In the genomic region with DNA sequence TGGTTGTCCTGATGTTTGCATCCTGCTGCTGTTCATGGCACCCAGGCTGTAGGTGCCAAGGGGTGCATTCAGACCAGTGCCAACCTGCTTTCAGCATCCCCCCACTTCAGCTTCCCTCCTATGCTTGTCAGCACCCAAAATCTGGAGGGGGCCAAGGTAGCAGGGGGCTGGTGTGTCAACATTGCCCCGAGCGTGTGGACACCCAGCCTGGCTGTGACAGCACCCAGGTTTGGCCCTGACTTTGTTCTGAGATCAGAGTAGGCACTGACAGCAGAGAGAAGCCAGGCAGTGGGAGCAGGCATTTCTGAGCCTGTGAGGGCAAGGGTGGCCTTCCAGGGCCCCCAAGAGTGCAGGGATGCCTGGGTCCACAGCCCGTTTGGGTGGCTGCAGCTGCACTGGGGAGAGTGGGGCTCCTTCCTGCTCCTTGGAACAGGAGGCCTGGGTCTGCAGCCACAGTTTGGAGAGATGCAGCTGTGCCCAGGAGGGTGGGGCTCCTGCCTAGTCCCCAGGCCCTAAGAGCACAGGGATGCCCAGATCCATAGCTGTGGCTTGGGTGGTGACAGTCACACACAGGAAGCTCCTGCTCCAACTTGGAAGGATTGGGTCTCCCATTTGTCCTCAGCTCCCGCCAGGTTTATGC, we compare ENCODE assay signal across 16 cellular contexts. TPM values are rescaled to one million over a fixed set of nuclear protein-coding genes. Genes with fewer than 3 reads are reported as not detected.
DNase-seq lines count a peak whose midpoint lies in the region; ATAC-seq, FAIRE-seq and TF ChIP-seq lines count a peak whose summit lies in the region.
"Had no signal": no experiment of that assay in that cellular context is flagged by ENCODE, and none has a peak within 500 bp of the region (broad histone marks: within the 10 kb centered on the region; RNA-seq: fewer than 3 reads in every experiment).

No MANE protein-coding gene starts in this region.

- no peaks in the 10 kb centered on the region for H3K79me1 ChIP-seq in H1 (ENCODE audit: low read depth, low read length)

- DNase-seq in left ventricle myocardium inferior (no peak), left ventricle myocardium superior (no peak), H1 (ENCODE audit: low read depth in 1 of 2, low spot score in 2 of 2) (no peak), psoas muscle (no peak), upper lobe of right lung (no peak), 8988T (no peak), ureter (ENCODE audit: low spot score) (no peak)
- DNase-seq: BE2C; CD4-positive, alpha-beta memory T cell; DMS79 treated with DMSO at 0.1 percent for 48 hours; GF-D8; IMR-90 had no signal

- H2BK20ac ChIP-seq in H1 (ENCODE audit: low read length): no peak overlapping the region

- H2AFZ ChIP-seq in H1 (ENCODE audit: low read length): no peak overlapping the region

- no peak overlapping the region for H3K56ac ChIP-seq in H1 (replicated peaks; ENCODE audit: insufficient read length, low read depth, low read length)

- no peak overlapping the region for H3K4ac ChIP-seq in H1 (replicated peaks; ENCODE audit: insufficient read length, low read depth, low read length)

- no peak overlapping the region for H3K23ac ChIP-seq in H1 (ENCODE audit: insufficient read length)

- no peak overlapping the region for H4K8ac ChIP-seq in H1 (ENCODE audit: extremely low read depth, insufficient read depth, low read length)

- TF ChIP-seq EP300 in H1 (IDR thresholded peaks at IDR 0.05; ENCODE audit: borderline replicate concordance in 1 of 2, low read depth in 2 of 2, low read length in 2 of 2): no peak

- H3K36me3 ChIP-seq in left ventricle myocardium inferior (no peaks in the 10 kb centered on the region), H1 (ENCODE audit: control insufficient read depth in 2 of 4, insufficient read depth in 4 of 4, low read length in 3 of 4) (no peaks in the 10 kb centered on the region), psoas muscle (ENCODE audit: insufficient read depth in 1 of 2, low read depth in 1 of 2) (no peaks in the 10 kb centered on the region), upper lobe of right lung (no peaks in the 10 kb centered on the region)
- H3K36me3 ChIP-seq: BE2C had no signal

- H4K5ac ChIP-seq in H1 (ENCODE audit: insufficient read length, low read depth, low read length): no peak overlapping the region

- H3K9ac ChIP-seq in H1 (replicated peaks in 1 of 4; ENCODE audit: extremely low read depth in 1 of 4, low read depth in 3 of 4, low read length in 3 of 4): no peak overlapping the region

- H2BK15ac ChIP-seq in H1 (ENCODE audit: low read length): no peak overlapping the region

- H4K20me1 ChIP-seq in H1 (replicated peaks in 1 of 2; ENCODE audit: control insufficient read depth in 1 of 2, insufficient read depth in 2 of 2, low read length in 2 of 2): no peaks in the 10 kb centered on the region

- H2BK5ac ChIP-seq in H1 (ENCODE audit: low read depth, low read length): no peak overlapping the region

- CTCF ChIA-PET in H1 (lab: Charles Lee; ENCODE audit: partially characterized antibody): interaction anchor here (0.6 to 2.1 kb wide), 13 partner anchors 9 to 365 kb away, joined by 3 to 16 read pairs (median 3); a partner anchor contains a TSS

- ATAC-seq in left ventricle myocardium superior: no peak
- ATAC-seq in psoas muscle: no peak
- ATAC-seq in upper lobe of right lung: peak; percentile 9
- ATAC-seq in HG03025 (IDR thresholded peaks at IDR 0.05; ENCODE audit: low FRiP score, unreplicated experiment): no peak

- POLR2A ChIA-PET in H1 (lab: Charles Lee; ENCODE audit: partially characterized antibody): interaction anchor here (0.6 to 1.4 kb wide), 3 partner anchors 13 to 51 kb away, joined by 3 read pairs; a partner anchor contains a TSS

- H4K91ac ChIP-seq in H1 (replicated peaks; ENCODE audit: insufficient read length, low read length): no peak overlapping the region

- H3K9me3 ChIP-seq in left ventricle myocardium inferior (replicated peaks) (no peaks in the 10 kb centered on the region), H1 (ENCODE audit: insufficient read depth in 2 of 2, low read depth in 1 of 2, low read length in 1 of 2) (no peaks in the 10 kb centered on the region), psoas muscle (no peaks in the 10 kb centered on the region), upper lobe of right lung (no peaks in the 10 kb centered on the region)
- H3K9me3 ChIP-seq: A549, BE2C had no signal

- peak overlapping the region; percentile 93 for H3K27ac ChIP-seq in left ventricle myocardium inferior (replicated peaks)
- H3K27ac ChIP-seq in H1 (ENCODE audit: low read depth, low read length): no peak overlapping the region
- H3K27ac ChIP-seq in psoas muscle: peak overlapping the region; percentile 80
- no peak overlapping the region for H3K27ac ChIP-seq in upper lobe of right lung
- H3K27ac ChIP-seq: A549, C4-2B had no signal

- H3K18ac ChIP-seq in H1 (ENCODE audit: extremely low read depth, low read length): no peak overlapping the region

- no peaks in the 10 kb centered on the region for H3K27me3 ChIP-seq in left ventricle myocardium inferior (ENCODE audit: low read depth)
- H3K27me3 ChIP-seq in H1 (replicated peaks in 1 of 4; ENCODE audit: control insufficient read depth in 3 of 4, extremely low read depth in 1 of 4, insufficient read depth in 3 of 4, low read length in 3 of 4): no peaks in the 10 kb centered on the region
- no peaks in the 10 kb centered on the region for H3K27me3 ChIP-seq in psoas muscle (ENCODE audit: insufficient read depth in 3 of 3, low read length in 2 of 3)
- H3K27me3 ChIP-seq in upper lobe of right lung: no peaks in the 10 kb centered on the region
- H3K27me3 ChIP-seq: BE2C had no signal

- H3K4me2 ChIP-seq in H1 (ENCODE audit: insufficient read depth in 1 of 2, low read depth in 2 of 2, low read length in 2 of 2): no peak overlapping the region
- H3K4me2 ChIP-seq: A549 had no signal

- H3K4me1 ChIP-seq in left ventricle myocardium inferior (peaks cover 56% of the 10 kb centered on the region), H1 (replicated peaks in 1 of 4; ENCODE audit: control insufficient read depth in 3 of 4, insufficient read depth in 4 of 4, low read length in 3 of 4) (no peaks in the 10 kb centered on the region; a peak in 1 of 7 replicates), psoas muscle (peaks cover 48% of the 10 kb centered on the region), upper lobe of right lung (no peaks in the 10 kb centered on the region)
- H3K4me1 ChIP-seq: A549, BE2C had no signal

- H3K14ac ChIP-seq in H1 (ENCODE audit: insufficient read length): no peak overlapping the region

- TF ChIP-seq POLR2A in H1 (IDR thresholded peaks at IDR 0.05; ENCODE audit: control extremely low read depth in 1 of 2, low read depth in 2 of 2, low read length in 2 of 2): no peak

- intact Hi-C loops in left ventricle myocardium inferior (cut with micrococcal nuclease): no loop called here
- intact Hi-C loops in left ventricle myocardium superior (cut with micrococcal nuclease): no loop called here
- intact Hi-C loops in psoas muscle (cut with DNase I): no loop called here
- intact Hi-C loops in upper lobe of right lung (cut with DNase I): no loop called here

- WGBS in H1 (ENCODE audit: extremely low coverage in 1 of 2, insufficient coverage in 1 of 2, insufficient read length in 1 of 2, insufficient replicate concordance in 2 of 2, low coverage in 1 of 2, low lambda C conversion rate in 2 of 2, missing lambda C conversion rate in 1 of 2), 2 experiments: 87% methylated on average over 3 of the region's 4 CpGs; no CpG with 5 or more reads in 1 of the 2 experiments
- WGBS in psoas muscle, 3 donors: 89 to 92% (median 91%) methylated on average over 3 to 4 of the region's 4 CpGs

- H3K23me2 ChIP-seq in H1 (ENCODE audit: low read depth, low read length): no peaks in the 10 kb centered on the region

- TF ChIP-seq CTCF in left ventricle myocardium inferior (IDR thresholded peaks at IDR 0.05; ENCODE audit: borderline replicate concordance) (no peak), H1 (IDR thresholded peaks at IDR 0.05; ENCODE audit: control extremely low read depth in 1 of 3, insufficient read depth in 1 of 3, low read depth in 1 of 3, low read length in 3 of 3) (no peak), psoas muscle (IDR thresholded peaks at IDR 0.05) (no peak), upper lobe of right lung (IDR thresholded peaks at IDR 0.05) (no peak)

- TF ChIP-seq RAD21 in H1 (IDR thresholded peaks at IDR 0.05 in 1 of 2, conservative IDR thresholded peaks at IDR 0.05 in 1 of 2; ENCODE audit: low read depth in 2 of 2, low read length in 2 of 2): no peak

- H3K79me2 ChIP-seq in H1 (ENCODE audit: control insufficient read depth in 1 of 2, insufficient read depth in 2 of 2, low read length in 2 of 2): no peaks in the 10 kb centered on the region

- H3K4me3 ChIP-seq in left ventricle myocardium inferior: no peak overlapping the region
- H3K4me3 ChIP-seq in H1 (ENCODE audit: extremely low read depth in 1 of 4, insufficient read depth in 2 of 4, low read depth in 3 of 4, low read length in 4 of 4): no peak overlapping the region
- no peak overlapping the region for H3K4me3 ChIP-seq in psoas muscle
- no peak overlapping the region for H3K4me3 ChIP-seq in upper lobe of right lung
- H3K4me3 ChIP-seq: A549 had no signal

- H2AK5ac ChIP-seq in H1 (ENCODE audit: low read depth, low read length): no peak overlapping the region

- FAIRE-seq in H1 (lab: Jason Lieb, UNC): no peak
- FAIRE-seq: A549, H54 had no signal

- no peak overlapping the region for H2BK120ac ChIP-seq in H1 (replicated peaks; ENCODE audit: low read depth, low read length)

- no peak overlapping the region for H2BK12ac ChIP-seq in H1 (ENCODE audit: low read depth, low read length)

TF ChIP-seq in H1, 55 proteins besides CTCF, POLR2A, EP300 and RAD21 (continues in another document):
- TF ChIP-seq TAF7 (optimal IDR thresholded peaks at IDR 0.05; ENCODE audit: borderline replicate concordance, low read depth, low read length): no peak

RNA-seq across cellular contexts. Expression of a gene that starts 12.2 kb away (rescaled TPM):
- total RNA-seq in left ventricle myocardium inferior: 248 TPM
- total RNA-seq in left ventricle myocardium superior: 116 TPM
- 10.7 and 12.0 TPM in 2 replicates for total RNA-seq in H1 (2021; fragmentation: NEBNext Ultra II Directional; extraction: Animal tissue kit (Norgen Biotek cat#: 25700))
- 4.2 and 4.3 TPM in 2 replicates for polyA plus RNA-seq in H1 (2011; rRNA removed)
- polyA plus RNA-seq in H1 (2011; cell fraction: cytosol; rRNA removed): 5.5 TPM
- 8.9 TPM for polyA plus RNA-seq in H1 (2011; cell fraction: nucleus; rRNA removed)
- 4.9 to 8.0 TPM (median 6.2 TPM) in 4 replicates for polyA plus RNA-seq in H1 (2012, experiment 1 of 2)
- polyA plus RNA-seq in H1 (2012, experiment 2 of 2): 0.49 TPM
- polyA plus RNA-seq in H1 (2013, experiment 1 of 2): 5.5 TPM
- polyA plus RNA-seq in H1 (2013, experiment 2 of 2): 4.8 TPM
- 12.8 and 29.7 TPM in 2 replicates for polyA minus RNA-seq in H1 (2011; rRNA and poly(A)+ RNA removed)
- polyA minus RNA-seq in H1 (2011; cell fraction: cytosol; rRNA and poly(A)+ RNA removed): 9.1 TPM
- polyA minus RNA-seq in H1 (2011; cell fraction: nucleus; rRNA and poly(A)+ RNA removed): 19.3 TPM
- total RNA-seq in psoas muscle: 10 to 100 TPM in 2 of 4 donors, 1 to 10 TPM in 2; 3.3 to 18.0 (median 9.0) TPM
- polyA plus RNA-seq in psoas muscle: 1 to 10 TPM; 1.0 to 3.5 (median 2.4) TPM
- total RNA-seq in upper lobe of right lung: 37.7 TPM
- total RNA-seq in ureter: 14.2 TPM

Comparison
In these comparisons a context has a peak if more than half of its experiments do, and no peak if none do; other contexts are left out.
1. H3K27ac ChIP-seq: peak in left ventricle myocardium inferior (single experiment) and psoas muscle (single experiment); none in H1 (single experiment) and upper lobe of right lung (single experiment).